Comparison of ENCODE assay signal across 16 cellular contexts in the genomic region with DNA sequence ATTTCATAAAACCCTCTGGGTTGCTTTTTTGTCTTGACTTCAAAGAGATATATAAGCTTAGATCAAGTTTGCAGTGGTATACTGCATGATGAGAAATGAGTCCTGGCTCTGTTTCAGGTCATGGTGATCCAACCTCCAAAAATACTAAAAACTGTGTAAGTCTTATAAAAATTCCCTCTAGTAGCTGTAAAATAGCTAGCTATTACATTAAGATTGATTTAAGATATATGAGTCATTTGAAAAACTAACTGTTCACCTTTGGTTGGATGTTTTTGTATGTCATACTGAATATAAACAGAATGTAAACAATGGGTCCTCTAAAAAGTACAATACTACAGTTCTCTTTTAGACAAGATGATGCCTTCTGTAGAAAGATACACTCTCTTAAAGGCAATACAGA.
"Had no signal": no experiment of that assay in that cellular context is flagged by ENCODE, and none has a peak within 500 bp of the region (broad histone marks: within the 10 kb centered on the region; RNA-seq: fewer than 3 reads in every experiment).

No MANE protein-coding gene starts in this region.

- H3K27ac ChIP-seq: body of pancreas, hepatocyte had no signal

- H3K36me3 ChIP-seq: tibial artery had no signal

- H3K27me3 ChIP-seq: body of pancreas, hepatocyte, tibial artery had no signal

- H2AFZ ChIP-seq: hepatocyte had no signal

- H3K4me2 ChIP-seq: hepatocyte had no signal

- H3K4me3 ChIP-seq: body of pancreas, hepatocyte, lung, tibial artery had no signal

- H3K9me3 ChIP-seq: body of pancreas, tibial artery had no signal

- DNase-seq: activated CD4-positive, alpha-beta T cell treated with anti-CD3 and anti-CD28 coated beads, Interleukin-2, amount 10 ng/mL, durations not matched to agents 7 days and 5 days; activated CD8-positive, alpha-beta T cell treated with anti-CD3 and anti-CD28 coated beads, Interleukin-2, amount 10 ng/mL, durations not matched to agents 7 days and 5 days; activated naive CD4-positive, alpha-beta T cell treated with Interleukin-2 at 50 U/mL for 16 hours; activated naive CD8-positive, alpha-beta T cell treated with anti-CD3 and anti-CD28 coated beads, Interleukin-2, amount 10 ng/mL, durations not matched to agents 7 days and 5 days; activated T-cell treated with anti-CD3 and anti-CD28 coated beads, Interleukin-2, amount 50 U/mL, for 24 hours; amygdala; body of pancreas; islet precursor cell; midbrain; stimulated activated CD4-positive, alpha-beta T cell treated with anti-CD3 and anti-CD28 coated beads, Interleukin-12 subunit alpha, Interleukin-12 subunit beta, amount 100 ng/mL, for 4 hours; stimulated activated CD4-positive, alpha-beta T cell treated with anti-CD3 and anti-CD28 coated beads, Interleukin-1b, Interleukin-23, amount 100 ng/mL, for 48 hours; stimulated activated naive CD4-positive, alpha-beta T cell treated with Interleukin-2 at 50 U/mL for 16 hours; T1000; tibial artery had no signal

- H3K4me1 ChIP-seq: body of pancreas had no signal
